Comparison of ENCODE assay signal across 16 cellular contexts in the genomic region with DNA sequence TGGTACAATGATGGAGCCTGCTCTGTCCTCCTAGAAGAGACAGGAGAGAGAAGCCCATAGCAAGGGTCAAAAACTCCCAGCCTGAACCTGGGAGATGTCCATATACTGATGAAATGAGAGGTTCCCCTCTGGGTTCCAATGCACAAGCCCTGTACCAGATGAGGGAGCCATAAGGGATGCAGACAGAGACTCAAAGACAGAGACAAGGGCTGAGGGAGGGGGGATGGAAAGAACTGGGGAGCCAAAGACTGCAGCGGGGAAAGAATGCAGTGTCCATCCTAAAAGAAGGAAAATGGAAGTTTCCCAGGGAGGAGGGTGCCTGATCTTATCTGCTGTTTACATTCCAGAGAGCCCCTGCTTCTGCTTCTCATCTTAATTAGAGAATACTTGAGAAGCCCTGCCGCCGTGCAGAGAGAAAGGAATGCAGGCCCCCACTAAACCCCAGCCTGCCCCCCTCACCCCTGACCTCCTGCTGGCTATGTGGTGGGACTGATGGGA. TPM values are rescaled to one million over a fixed set of nuclear protein-coding genes. Genes with fewer than 3 reads are reported as not detected.
DNase-seq lines count a peak whose midpoint lies in the region.
"Had no signal": no experiment of that assay in that cellular context is flagged by ENCODE, and none has a peak within 500 bp of the region (broad histone marks: within the 10 kb centered on the region; RNA-seq: fewer than 3 reads in every experiment).

No MANE protein-coding gene starts in this region.

- H3K79me2 ChIP-seq in trophoblast cell (ENCODE audit: control insufficient read depth, insufficient read depth, low read length, poor library complexity), result peaks cover 19% of the 10 kb centered on the region

- H3K9me3 ChIP-seq in ectodermal cell (ENCODE audit: control insufficient read depth, low read length), result no peaks in the 10 kb centered on the region
- H3K9me3 ChIP-seq in trophoblast cell (ENCODE audit: insufficient read depth, low read depth, low read length), result no peaks in the 10 kb centered on the region

- WGBS in ectodermal cell, 2 experiments, result 25 to 26% methylated on average over 3 of the region's 3 CpGs
- WGBS in trophoblast cell (ENCODE audit: extremely low coverage, insufficient coverage, insufficient read length), result no CpG with 5 or more reads among the region's 3 CpGs

- H3K4ac ChIP-seq in trophoblast cell (ENCODE audit: low read depth, low read length), result peak overlapping the region; percentile 93

- peak overlapping the region; percentile 100 for H2AK5ac ChIP-seq in trophoblast cell (ENCODE audit: low read length)

- H4K91ac ChIP-seq in trophoblast cell (ENCODE audit: low read depth, low read length), result peak overlapping the region; percentile 100

- peak overlapping the region; percentile 9 for H2AFZ ChIP-seq in trophoblast cell (ENCODE audit: insufficient read depth, low read length, poor library complexity)

- no peak overlapping the region for H3K4me3 ChIP-seq in ectodermal cell (ENCODE audit: insufficient read depth, low read depth, low read length)
- H3K4me3 ChIP-seq in trophoblast cell (ENCODE audit: low read depth, low read length), result no peak overlapping the region

- H3K36me3 ChIP-seq in ectodermal cell (ENCODE audit: control insufficient read depth, insufficient read depth, low read length) (no peaks in the 10 kb centered on the region), trophoblast cell (ENCODE audit: control insufficient read depth in 1 of 2, insufficient read depth in 2 of 2, low read length in 2 of 2) (no peaks in the 10 kb centered on the region)
- H3K36me3 ChIP-seq: WERI-Rb-1 had no signal

- peak; percentile 54 for DNase-seq in Daoy (ENCODE audit: low read depth)
- peak; percentile 43 for DNase-seq in NCI-H226
- no peak for DNase-seq in trophoblast cell
- DNase-seq in activated CD8-positive, alpha-beta memory T cell treated with anti-CD3 and anti-CD28 coated beads for 24 hours, result no peak
- no peak for DNase-seq in iPS-NIHi7 (ENCODE audit: extremely low spot score)
- DNase-seq in OCI-M2 (lab: John Stamatoyannopoulos, UW; ENCODE audit: unreplicated experiment), result no peak
- no peak for DNase-seq in activated CD4-positive, alpha-beta T cell treated with anti-CD3 and anti-CD28 coated beads, Interleukin-2, amount 50 U/mL, for 48 hours
- DNase-seq: activated CD8-positive, alpha-beta memory T cell treated with anti-CD3 and anti-CD28 coated beads, Interleukin-2, amount 10 ng/mL, durations not matched to agents 7 days and 5 days; activated naive CD4-positive, alpha-beta T cell treated with anti-CD3 and anti-CD28 coated beads, Interleukin-2, amount 50 U/mL, for 16 hours; C1 segment of cervical spinal cord; GF-D8; GOT3; stimulated activated CD4-positive, alpha-beta T cell treated with anti-CD3 and anti-CD28 coated beads, Interleukin-4, amount 100 ng/mL, for 24 hours; stimulated activated naive B cell treated with anti-CD40 and anti-IgM and Interleukin-4, amounts not matched to agents 10 μg/mL and 1 μg/mL and 100 μg/mL, for 72 hours had no signal

- no peaks in the 10 kb centered on the region for H3K27me3 ChIP-seq in ectodermal cell (ENCODE audit: control insufficient read depth, insufficient read depth, low read length, poor library complexity, severe bottlenecking)
- no peaks in the 10 kb centered on the region for H3K27me3 ChIP-seq in trophoblast cell (ENCODE audit: insufficient read depth, low read length)

- H3K23ac ChIP-seq in trophoblast cell (ENCODE audit: low read length), result no peak overlapping the region

- peak overlapping the region; percentile 30 for H3K4me2 ChIP-seq in trophoblast cell (ENCODE audit: low read length)

- H3K9ac ChIP-seq in trophoblast cell (ENCODE audit: low read length), result no peak overlapping the region

- peak overlapping the region; percentile 99 for H3K18ac ChIP-seq in trophoblast cell (ENCODE audit: low read length)

- H3K79me1 ChIP-seq in trophoblast cell (ENCODE audit: low read length), result peaks cover 60% of the 10 kb centered on the region

- H3K27ac ChIP-seq in ectodermal cell (ENCODE audit: insufficient read depth, low read depth, low read length, poor library complexity, severe bottlenecking), result peak overlapping the region; percentile 45
- H3K27ac ChIP-seq in trophoblast cell (ENCODE audit: low read depth, low read length), result peak overlapping the region; percentile 100
- H3K27ac ChIP-seq: WERI-Rb-1 had no signal

- H4K12ac ChIP-seq in trophoblast cell (ENCODE audit: low read depth, low read length), result peak overlapping the region; percentile 1

- peak overlapping the region; percentile 100 for H3K14ac ChIP-seq in trophoblast cell (ENCODE audit: low read length)

- peak overlapping the region; percentile 94 for H4K8ac ChIP-seq in trophoblast cell (ENCODE audit: low read depth, low read length)

- H3K4me1 ChIP-seq in ectodermal cell (ENCODE audit: control insufficient read depth, insufficient read depth, low read length) (peaks cover 36% of the 10 kb centered on the region), trophoblast cell (ENCODE audit: control insufficient read depth in 1 of 2, insufficient read depth in 2 of 2, low read length in 2 of 2) (peaks cover 32 to 45% of the 10 kb centered on the region in 2 experiments)

- peak overlapping the region; percentile 100 for H2BK5ac ChIP-seq in trophoblast cell (ENCODE audit: low read depth, low read length, poor library complexity)

- peak overlapping the region; percentile 100 for H2BK120ac ChIP-seq in trophoblast cell (ENCODE audit: insufficient read depth, low read length, poor library complexity)

- H2BK12ac ChIP-seq in trophoblast cell (ENCODE audit: low read length), result peak overlapping the region; percentile 100

RNA-seq across cellular contexts. Expression of a gene that starts 27.7 kb away (rescaled TPM):
- 1,090 and 1,158 TPM in 2 replicates for total RNA-seq in Daoy (2014; rRNA removed; shearing (Covaris generic))
- polyA plus RNA-seq in ectodermal cell (2013, experiment 1 of 4), result 114 TPM
- 106 TPM for polyA plus RNA-seq in ectodermal cell (2013, experiment 2 of 4)
- polyA plus RNA-seq in ectodermal cell (2013, experiment 3 of 4), result 93.6 TPM
- polyA plus RNA-seq in ectodermal cell (2013, experiment 4 of 4), result 91.2 TPM
- polyA plus RNA-seq in trophoblast cell (2013), result 4,184 and 4,236 TPM in 2 replicates

RNA-seq across cellular contexts. Expression of a gene that starts 29.6 kb away (rescaled TPM):
- total RNA-seq in Daoy (2014; rRNA removed; shearing (Covaris generic)), result 650 and 689 TPM in 2 replicates
- 553 TPM for polyA plus RNA-seq in ectodermal cell (2013, experiment 1 of 4)
- polyA plus RNA-seq in ectodermal cell (2013, experiment 2 of 4), result 549 TPM
- polyA plus RNA-seq in ectodermal cell (2013, experiment 3 of 4), result 416 TPM
- polyA plus RNA-seq in ectodermal cell (2013, experiment 4 of 4), result 457 TPM
- polyA plus RNA-seq in trophoblast cell (2013), result 342 and 356 TPM in 2 replicates

Comparison
In these comparisons a context has a peak if more than half of its experiments do, and no peak if none do; other contexts are left out.
1. DNase-seq: peak in Daoy (single experiment) and NCI-H226 (single experiment); none in trophoblast cell (0 of 2), activated CD8-positive, alpha-beta memory T cell treated with anti-CD3 and anti-CD28 coated beads for 24 hours (single experiment), iPS-NIHi7 (single experiment), OCI-M2 (single experiment) and activated CD4-positive, alpha-beta T cell treated with anti-CD3 and anti-CD28 coated beads, Interleukin-2, amount 50 U/mL, for 48 hours (0 of 2).